Comparison of ENCODE assay signal across 36 cellular contexts in the genomic region with DNA sequence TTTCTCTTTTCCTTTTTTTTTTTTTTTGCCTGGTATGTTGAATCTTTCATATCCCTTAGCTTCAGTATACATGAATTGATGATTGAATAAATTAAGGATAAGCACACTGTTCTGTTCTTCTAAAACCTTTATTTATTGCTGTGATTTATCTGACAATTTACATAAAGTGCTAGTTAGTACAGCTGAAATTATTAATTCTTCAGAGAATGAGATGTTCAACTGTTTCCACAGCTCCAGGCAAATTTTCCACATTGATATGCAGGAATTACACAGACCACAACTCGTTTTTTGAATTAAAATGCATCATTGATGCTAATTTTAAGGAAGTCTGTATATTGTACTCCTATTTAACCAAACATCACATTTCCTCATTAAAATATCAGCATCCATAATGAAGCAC.
DNase-seq lines count a peak whose midpoint lies in the region; ATAC-seq, FAIRE-seq and TF ChIP-seq lines count a peak whose summit lies in the region.
"Had no signal": no experiment of that assay in that cellular context is flagged by ENCODE, and none has a peak within 500 bp of the region (broad histone marks: within the 10 kb centered on the region; RNA-seq: fewer than 3 reads in every experiment).

No MANE protein-coding gene starts in this region.

- H3K4me1 Mint-ChIP-seq in GM23338 (peaks cover 28% of the 10 kb centered on the region), brain (peaks cover 59% of the 10 kb centered on the region), Caco-2 (ENCODE audit: low read depth, unreplicated experiment) (peaks cover 13% of the 10 kb centered on the region)
- H3K4me1 Mint-ChIP-seq: B cell; CD14-positive monocyte; CD4-positive, alpha-beta memory T cell; CD4-positive, CD25-positive, alpha-beta regulatory T cell; CD8-positive, alpha-beta memory T cell had no signal

- intact Hi-C loops in Caco-2 (cut with micrococcal nuclease; ENCODE audit: unreplicated experiment): no loop called here

- POLR2A ChIA-PET in Caco-2 (lab: Charles Lee): no interaction called here

- H3K4me2 ChIP-seq in GM23338: 0 out of 2 replicates have a peak overlapping the region, but pooled peaks have one; percentile 3
- H3K4me2 ChIP-seq: A549; BLaER1; BLaER1 treated with 17β-estradiol and CSF1 and Interleukin-3, amounts not matched to agents 10 nM and 100 nM had no signal

- H3K27ac Mint-ChIP-seq in GM23338 (no peak overlapping the region), brain (peak overlapping the region in 4 of 5 experiments; percentile 47 to 93 (median 64)), Caco-2 (ENCODE audit: unreplicated experiment) (no peak overlapping the region)
- H3K27ac Mint-ChIP-seq: B cell; CD14-positive monocyte; CD4-positive, alpha-beta memory T cell; CD4-positive, alpha-beta T cell; CD4-positive, CD25-positive, alpha-beta regulatory T cell; CD8-positive, alpha-beta memory T cell; CD8-positive, alpha-beta T cell had no signal

- no peak overlapping the region for H2AFZ ChIP-seq in GM23338

- peak; percentile 33 for FAIRE-seq in H54 (lab: Jason Lieb, UNC)
- FAIRE-seq: A204.1, A549, D721Med had no signal

- TF ChIP-seq CTCF in GM23338 (conservative IDR thresholded peaks at IDR 0.05; ENCODE audit: low read depth in 2 of 2) (no peak), brain (conservative IDR thresholded peaks at IDR 0.05) (no peak), Caco-2 (IDR thresholded peaks at IDR 0.05; ENCODE audit: insufficient read depth in 1 of 2, low read depth in 1 of 2, low read length in 1 of 2, severe bottlenecking in 1 of 2, unreplicated experiment in 1 of 2) (no peak)

- peaks cover 2% of the 10 kb centered on the region; the same call in 1 of the 2 replicates for H3F3A ChIP-seq in GM23338 (replicated peaks; ENCODE audit: low read depth)

- H3K9me3 ChIP-seq in SK-N-MC (ENCODE audit: low read depth, low read length) (no peaks in the 10 kb centered on the region), Caco-2 (no peaks in the 10 kb centered on the region; the same call in 1 of the 2 replicates)
- H3K9me3 ChIP-seq: A549; BE2C; BLaER1; BLaER1 treated with 17β-estradiol and CSF1 and Interleukin-3, amounts not matched to agents 10 nM and 100 nM had no signal

- no peak overlapping the region for H3K4me3 ChIP-seq in GM23338
- H3K4me3 ChIP-seq in SK-N-MC: peak overlapping the region; percentile 54
- H3K4me3 ChIP-seq in Caco-2 (ENCODE audit: low read depth, low read length): no peak overlapping the region
- H3K4me3 ChIP-seq: A549; BLaER1; BLaER1 treated with 17β-estradiol and CSF1 and Interleukin-3, amounts not matched to agents 10 nM and 100 nM had no signal

- H3K4me3 Mint-ChIP-seq in GM23338 (no peak overlapping the region), brain (peak overlapping the region; percentile 17 to 77 (median 63)), Caco-2 (ENCODE audit: unreplicated experiment) (no peak overlapping the region)
- H3K4me3 Mint-ChIP-seq: B cell; CD14-positive monocyte; CD4-positive, alpha-beta memory T cell; CD4-positive, alpha-beta T cell; CD4-positive, CD25-positive, alpha-beta regulatory T cell; CD8-positive, alpha-beta memory T cell; CD8-positive, alpha-beta T cell had no signal

- ATAC-seq in GM23338: no peak
- no peak for ATAC-seq in GM21786 (IDR thresholded peaks at IDR 0.05; ENCODE audit: unreplicated experiment)
- ATAC-seq: A549; CD8-positive, alpha-beta T cell had no signal

- peaks cover 2% of the 10 kb centered on the region for H3K27me3 Mint-ChIP-seq in GM23338 (ENCODE audit: insufficient read depth, low read depth, poor library complexity)
- H3K27me3 Mint-ChIP-seq in brain: peaks cover 56% of the 10 kb centered on the region
- H3K27me3 Mint-ChIP-seq in Caco-2 (ENCODE audit: insufficient read depth, unreplicated experiment): no peaks in the 10 kb centered on the region
- H3K27me3 Mint-ChIP-seq: CD4-positive, CD25-positive, alpha-beta regulatory T cell had no signal

- H3K36me3 Mint-ChIP-seq in GM23338 (ENCODE audit: low read depth) (no peaks in the 10 kb centered on the region), brain (no peaks in the 10 kb centered on the region), Caco-2 (ENCODE audit: insufficient read depth, unreplicated experiment) (no peaks in the 10 kb centered on the region)
- H3K36me3 Mint-ChIP-seq: CD14-positive monocyte; CD4-positive, alpha-beta memory T cell; CD4-positive, CD25-positive, alpha-beta regulatory T cell; CD8-positive, alpha-beta T cell had no signal

- H3K9me2 ChIP-seq in GM23338 (ENCODE audit: insufficient read depth): no peaks in the 10 kb centered on the region; the same call in 1 of the 2 replicates

- no peaks in the 10 kb centered on the region for H3K79me2 ChIP-seq in GM23338 (replicated peaks; ENCODE audit: insufficient read depth)

- CTCF ChIA-PET in Caco-2 (lab: Charles Lee): no interaction called here

- no peak for TF ChIP-seq POLR2A in H54 (IDR thresholded peaks at IDR 0.05; ENCODE audit: low read depth, low read length)

- no peak overlapping the region for H3K9ac ChIP-seq in SK-N-MC (ENCODE audit: insufficient read length)
- H3K9ac ChIP-seq: BLaER1; BLaER1 treated with 17β-estradiol and CSF1 and Interleukin-3, amounts not matched to agents 10 nM and 100 nM had no signal

- DNase-seq in GM23338 (ENCODE audit: low spot score) (no peak), H54 (ENCODE audit: insufficient read length, low spot score) (no peak), SK-N-MC (ENCODE audit: low read depth, low spot score) (peak; percentile 91), substantia nigra (lab: John Stamatoyannopoulos, UW) (no peak), COLO829 (ENCODE audit: low spot score) (no peak), Caco-2 (no peak)
- DNase-seq: 8988T; ACHN; AML-193; BE2C; C1 segment of cervical spinal cord; Calu3; CD4-positive, alpha-beta memory T cell; CD4-positive, alpha-beta T cell; CD4-positive, CD25-positive, alpha-beta regulatory T cell; CD8-positive, alpha-beta memory T cell; CD8-positive, alpha-beta T cell; COR-L47; DMS 273 treated with DMSO at 0.1 percent for 48 hours; DMS153; DMS53; DMS79; DMS79 treated with DMSO at 0.1 percent for 48 hours; DND-41; EL had no signal

- H3K36me3 ChIP-seq in GM23338 (ENCODE audit: insufficient read depth) (no peaks in the 10 kb centered on the region), SK-N-MC (ENCODE audit: insufficient read depth, low read length) (no peaks in the 10 kb centered on the region), Caco-2 (ENCODE audit: control insufficient read depth, insufficient read depth, low read length) (no peaks in the 10 kb centered on the region)
- H3K36me3 ChIP-seq: BE2C; BLaER1; BLaER1 treated with 17β-estradiol and CSF1 and Interleukin-3, amounts not matched to agents 10 nM and 100 nM had no signal

- H3K9me3 Mint-ChIP-seq in GM23338: no peaks in the 10 kb centered on the region
- H3K9me3 Mint-ChIP-seq in brain: peaks cover 0 to 5% (median 0%) of the 10 kb centered on the region in 5 experiments
- peaks cover 17% of the 10 kb centered on the region for H3K9me3 Mint-ChIP-seq in Caco-2 (ENCODE audit: unreplicated experiment)
- H3K9me3 Mint-ChIP-seq: CD4-positive, alpha-beta T cell; CD8-positive, alpha-beta T cell had no signal

- H3K27me3 ChIP-seq in GM23338 (ENCODE audit: insufficient read depth) (no peaks in the 10 kb centered on the region), Caco-2 (replicated peaks; ENCODE audit: control insufficient read depth, insufficient read depth, low read length) (no peaks in the 10 kb centered on the region)
- H3K27me3 ChIP-seq: BLaER1; BLaER1 treated with 17β-estradiol and CSF1 and Interleukin-3, amounts not matched to agents 10 nM and 100 nM had no signal

- H3K4me1 ChIP-seq in GM23338 (ENCODE audit: insufficient read depth) (peaks cover 19% of the 10 kb centered on the region), Caco-2 (peaks cover 14% of the 10 kb centered on the region)
- H3K4me1 ChIP-seq: A549; BE2C; BLaER1; BLaER1 treated with 17β-estradiol and CSF1 and Interleukin-3, amounts not matched to agents 10 nM and 100 nM had no signal

- H4K20me1 ChIP-seq in GM23338 (replicated peaks; ENCODE audit: insufficient read depth): no peaks in the 10 kb centered on the region
- H4K20me1 ChIP-seq: BLaER1; BLaER1 treated with 17β-estradiol and CSF1 and Interleukin-3, amounts not matched to agents 10 nM and 100 nM had no signal

- BruUV-seq in Caco-2 (replicated peaks; lab: Mats Ljungman, UMichigan): no TSS peak

- H3K27ac ChIP-seq in GM23338 (ENCODE audit: low read depth) (no peak overlapping the region), SK-N-MC (no peak overlapping the region), substantia nigra (ENCODE audit: low read depth, low read length, poor library complexity, severe bottlenecking) (no peak overlapping the region)
- H3K27ac ChIP-seq: 22Rv1; A549; BLaER1; BLaER1 treated with 17β-estradiol and CSF1 and Interleukin-3, amounts not matched to agents 10 nM and 100 nM; C4-2B had no signal

TF ChIP-seq in GM23338, 12 proteins besides CTCF, POLR2A, EP300 and RAD21 (continues in another document):
- no peak for TF ChIP-seq ZNF331 (CRISPR knock-in tag; IDR thresholded peaks at IDR 0.05; ENCODE audit: low read depth)
- no peak for TF ChIP-seq NANOG (IDR thresholded peaks at IDR 0.05; ENCODE audit: borderline replicate concordance)

Comparison
In these comparisons a context has a peak if more than half of its experiments do, and no peak if none do; other contexts are left out.
1. H3K27ac Mint-ChIP-seq: peak in brain (4 of 5); none in GM23338 (single experiment) and Caco-2 (single experiment).
2. H3K4me3 Mint-ChIP-seq: peak in brain (5 of 5); none in GM23338 (single experiment) and Caco-2 (single experiment).